Comparison of ENCODE assay signal across 8 cellular contexts in genomic region chr5:172106511-172107356, GRCh38.
DNase-seq lines count a peak whose midpoint lies in the region; ATAC-seq, FAIRE-seq and TF ChIP-seq lines count a peak whose summit lies in the region.

No MANE protein-coding gene starts in this region.

- peaks cover 38% of the 10 kb centered on the region for H3K4me1 ChIP-seq in IMR-90 (ENCODE audit: control insufficient read depth, insufficient read depth, low read length)
- H3K4me1 ChIP-seq in astrocyte (ENCODE audit: insufficient read depth, low read length) = peaks cover 58% of the 10 kb centered on the region
- H3K4me1 ChIP-seq in gastrocnemius medialis = peaks cover 27 to 32% of the 10 kb centered on the region in 2 donors

- WGBS in IMR-90 (ENCODE audit: extremely low coverage in 2 of 2, insufficient read length in 1 of 2), 2 experiments = 25% methylated on average over 19 of the region's 39 CpGs; no CpG with 5 or more reads in 1 of the 2 experiments

- no peak for FAIRE-seq in astrocyte (lab: Jason Lieb, UNC)

- CTCF ChIA-PET in IMR-90 (lab: Yijun Ruan, JAX) = interaction anchor here (1.0 to 1.5 kb wide), 5 partner anchors 82 to 195 kb away, joined by 3 to 4 read pairs (median 4); no protein-coding TSS in a partner anchor

- no peak overlapping the region for H3K4me3 Mint-ChIP-seq in T-helper 1 cell treated with Interleukin-12 subunit alpha and Interleukin-12 subunit beta and Interleukin-4 antibody, amounts not matched to agents 30 μg/mL and 1 μg/mL, for 36 hours
- no peak overlapping the region for H3K4me3 Mint-ChIP-seq in astrocyte (ENCODE audit: unreplicated experiment)

- no peak overlapping the region for H3K56ac ChIP-seq in IMR-90 (ENCODE audit: extremely low read depth, insufficient read depth, low read length)

- peak; percentile 72 for TF ChIP-seq RAD21 in IMR-90 (IDR thresholded peaks at IDR 0.05; ENCODE audit: low read length)

- H3K23ac ChIP-seq in IMR-90 (ENCODE audit: low read depth, low read length) = peak overlapping the region; percentile 88; the same call in 1 of the 2 replicates

- H3K27me3 ChIP-seq in IMR-90 (ENCODE audit: control insufficient read depth, insufficient read depth, low read length) (no peaks in the 10 kb centered on the region), astrocyte (ENCODE audit: insufficient read depth, low read length) (no peaks in the 10 kb centered on the region), gastrocnemius medialis (no peaks in the 10 kb centered on the region)

- H3K4me2 ChIP-seq in IMR-90 (ENCODE audit: low read depth, low read length) (peak overlapping the region; percentile 72), astrocyte (ENCODE audit: low read length) (peak overlapping the region; percentile 82)

- peak overlapping the region; percentile 81; the same call in 1 of the 2 replicates for H3K14ac ChIP-seq in IMR-90 (replicated peaks; ENCODE audit: low read depth, low read length)

- in situ Hi-C loops in IMR-90 (cut with MboI; ENCODE audit: low sequenced_read_pairs) (loop anchor here (10.0 kb wide), 1 partner anchor 178 kb away; the partner anchor contains the start of gene UBTD2), gastrocnemius medialis (cut with MboI; ENCODE audit: low sequenced_read_pairs in 4 of 4) (loop anchor here in 2 of 4 donors (10.0 kb wide), 2 partner anchors 88 to 188 kb away; partner anchors contain the start of gene EFCAB9 (in 1 of the 2))

- peak overlapping the region; percentile 75 for H2AK9ac ChIP-seq in IMR-90 (replicated peaks; ENCODE audit: low read depth, low read length, poor library complexity)

- peaks cover 6 to 61% of the 10 kb centered on the region in 2 experiments; a peak in 3 of 4 replicates for H3K79me1 ChIP-seq in IMR-90 (ENCODE audit: low read depth in 1 of 2, low read length in 2 of 2)

- POLR2A ChIA-PET in IMR-90 (lab: Charles Lee; ENCODE audit: unreplicated experiment) = no interaction called here

- ATAC-seq in IMR-90 (ENCODE audit: low read depth) (peak; percentile 31), gastrocnemius medialis (peak; percentile 52 to 53), GM18870 (IDR thresholded peaks at IDR 0.05; ENCODE audit: unreplicated experiment) (no peak), HG03108 (IDR thresholded peaks at IDR 0.05; ENCODE audit: unreplicated experiment) (no peak)

- H4K20me1 ChIP-seq in IMR-90 (ENCODE audit: insufficient read depth, low read length) (peaks cover 4% of the 10 kb centered on the region; the same call in 1 of the 2 replicates), astrocyte (ENCODE audit: insufficient read depth, low read length) (no peaks in the 10 kb centered on the region)

- peak; percentile 11 for DNase-seq in COLO829 (ENCODE audit: low spot score)
- DNase-seq in IMR-90 = no peak
- no peak for DNase-seq in astrocyte (ENCODE audit: low read depth)
- DNase-seq in hypothalamus (lab: John Stamatoyannopoulos, UW) = peak in 44 of 51 donors; percentile 8 to 75 (median 43)
- DNase-seq in gastrocnemius medialis = no peak

- H3K9ac ChIP-seq in IMR-90 (ENCODE audit: low read depth, low read length) (peak overlapping the region; percentile 18), astrocyte (ENCODE audit: low read length) (peak overlapping the region; percentile 62)

- H3K36me3 Mint-ChIP-seq in T-helper 1 cell treated with Interleukin-12 subunit alpha and Interleukin-12 subunit beta and Interleukin-4 antibody, amounts not matched to agents 30 μg/mL and 1 μg/mL, for 36 hours (ENCODE audit: low read depth) = peaks cover 35% of the 10 kb centered on the region
- H3K36me3 Mint-ChIP-seq in astrocyte (ENCODE audit: low read depth, unreplicated experiment) = peaks cover 7% of the 10 kb centered on the region

- peak overlapping the region; percentile 92 for H3K4ac ChIP-seq in IMR-90 (ENCODE audit: low read depth, low read length)

- peaks cover 43% of the 10 kb centered on the region for H3K4me1 Mint-ChIP-seq in T-helper 1 cell treated with Interleukin-12 subunit alpha and Interleukin-12 subunit beta and Interleukin-4 antibody, amounts not matched to agents 30 μg/mL and 1 μg/mL, for 36 hours (ENCODE audit: low read depth)
- H3K4me1 Mint-ChIP-seq in astrocyte (ENCODE audit: low read depth, unreplicated experiment) = peaks cover 56% of the 10 kb centered on the region

- H2AFZ ChIP-seq in IMR-90 (replicated peaks; ENCODE audit: low read length, poor library complexity) (peak overlapping the region; percentile 7), astrocyte (ENCODE audit: low read depth, low read length) (no peak overlapping the region)

- H3K9me3 Mint-ChIP-seq in T-helper 1 cell treated with Interleukin-12 subunit alpha and Interleukin-12 subunit beta and Interleukin-4 antibody, amounts not matched to agents 30 μg/mL and 1 μg/mL, for 36 hours = no peaks in the 10 kb centered on the region
- H3K9me3 Mint-ChIP-seq in astrocyte (ENCODE audit: unreplicated experiment) = no peaks in the 10 kb centered on the region

- peak overlapping the region; percentile 33 to 88; a peak in 3 of 4 replicates for H4K8ac ChIP-seq in IMR-90 (ENCODE audit: low read depth in 2 of 2, low read length in 2 of 2)

- H2BK5ac ChIP-seq in IMR-90 (ENCODE audit: low read depth, low read length, poor library complexity, severe bottlenecking) = peak overlapping the region; percentile 7

- peak; percentile 77 for TF ChIP-seq CTCF in IMR-90 (conservative IDR thresholded peaks at IDR 0.05; ENCODE audit: low read depth, low read length)
- TF ChIP-seq CTCF in astrocyte (IDR thresholded peaks at IDR 0.05; ENCODE audit: insufficient read depth, low read depth, low read length) = peak; percentile 67
- peak; percentile 60 to 98 (median 87) for TF ChIP-seq CTCF in gastrocnemius medialis (IDR thresholded peaks at IDR 0.05 in 4 of 5, conservative IDR thresholded peaks at IDR 0.05 in 1 of 5)

- no TSS peak for BruUV-seq in IMR-90 (replicated peaks; lab: Mats Ljungman, UMichigan)

- peak overlapping the region; percentile 87 for H2BK120ac ChIP-seq in IMR-90 (ENCODE audit: low read depth, low read length)

- peaks cover 5% of the 10 kb centered on the region for H3K79me2 ChIP-seq in astrocyte (ENCODE audit: insufficient read depth, low read length)

- intact Hi-C loops in IMR-90 (cut with micrococcal nuclease) (loop anchor here (1.0 to 10.0 kb wide), 5 partner anchors 82 to 348 kb away; partner anchors contain the start of genes SH3PXD2B, STK10 and UBTD2), gastrocnemius medialis (cut with DNase I; ENCODE audit: low total_unique reads) (loop anchor here (1.0 kb wide), 2 partner anchors 82 to 187 kb away; partner anchors contain the start of gene STK10)

- no peaks in the 10 kb centered on the region for H3K9me3 ChIP-seq in IMR-90 (ENCODE audit: control insufficient read depth, insufficient read depth, low read length)
- H3K9me3 ChIP-seq in astrocyte (ENCODE audit: insufficient read depth, low read depth, low read length) = no peaks in the 10 kb centered on the region
- H3K9me3 ChIP-seq in gastrocnemius medialis = no peaks in the 10 kb centered on the region

- dilution Hi-C loops in IMR-90 (cut with HindIII; ENCODE audit: low sequenced_read_pairs, unreplicated experiment) = no loop called here

- H3K27me3 Mint-ChIP-seq in T-helper 1 cell treated with Interleukin-12 subunit alpha and Interleukin-12 subunit beta and Interleukin-4 antibody, amounts not matched to agents 30 μg/mL and 1 μg/mL, for 36 hours (ENCODE audit: low read depth) = no peaks in the 10 kb centered on the region
- no peaks in the 10 kb centered on the region for H3K27me3 Mint-ChIP-seq in astrocyte (ENCODE audit: low read depth, unreplicated experiment)

- peaks cover 16% of the 10 kb centered on the region for H3K9me1 ChIP-seq in IMR-90 (ENCODE audit: insufficient read depth, low read length)

- H3K27ac ChIP-seq in IMR-90 (ENCODE audit: insufficient read depth, low read length) = peak overlapping the region; percentile 71; the same call in 1 of the 2 replicates
- H3K27ac ChIP-seq in astrocyte (ENCODE audit: low read depth, low read length) = peak overlapping the region; percentile 56
- no peak overlapping the region for H3K27ac ChIP-seq in gastrocnemius medialis

- peak overlapping the region; percentile 95 for H2AK5ac ChIP-seq in IMR-90 (ENCODE audit: low read depth, low read length)

- TF ChIP-seq POLR2A in IMR-90 (IDR thresholded peaks at IDR 0.05; ENCODE audit: low read depth, low read length) = no peak
- no peak for TF ChIP-seq POLR2A in gastrocnemius medialis (IDR thresholded peaks at IDR 0.05)

- H3K4me3 ChIP-seq in IMR-90 (ENCODE audit: insufficient read depth, low read depth, low read length) (0 out of 2 replicates have a peak overlapping the region, but pooled peaks have one; percentile 14), astrocyte (ENCODE audit: insufficient read depth, low read depth, low read length) (peak overlapping the region; percentile 21), gastrocnemius medialis (peak overlapping the region; percentile 29 to 43 (median 31))

- peaks cover 10% of the 10 kb centered on the region for H3K36me3 ChIP-seq in IMR-90 (ENCODE audit: control insufficient read depth, insufficient read depth, low read length)
- H3K36me3 ChIP-seq in astrocyte (ENCODE audit: insufficient read depth, low read length) = peaks cover 13% of the 10 kb centered on the region
- no peaks in the 10 kb centered on the region for H3K36me3 ChIP-seq in gastrocnemius medialis

- H4K91ac ChIP-seq in IMR-90 (ENCODE audit: insufficient read depth, low read depth, low read length) = peak overlapping the region; percentile 79

- H2BK20ac ChIP-seq in IMR-90 (ENCODE audit: low read depth, low read length) = peak overlapping the region; percentile 57

- H2BK15ac ChIP-seq in IMR-90 (ENCODE audit: low read depth, low read length) = peak overlapping the region; percentile 64; the same call in 2 of the 3 replicates

- peak overlapping the region; percentile 28 for H3K27ac Mint-ChIP-seq in T-helper 1 cell treated with Interleukin-12 subunit alpha and Interleukin-12 subunit beta and Interleukin-4 antibody, amounts not matched to agents 30 μg/mL and 1 μg/mL, for 36 hours
- H3K27ac Mint-ChIP-seq in astrocyte (ENCODE audit: unreplicated experiment) = peak overlapping the region; percentile 78

- H3K18ac ChIP-seq in IMR-90 (ENCODE audit: low read depth, low read length) = peak overlapping the region; percentile 55; the same call in 1 of the 2 replicates

- H4K5ac ChIP-seq in IMR-90 (ENCODE audit: low read depth, low read length) = peak overlapping the region; percentile 90

TF ChIP-seq in IMR-90, 13 proteins besides CTCF, POLR2A, EP300 and RAD21:
- TF ChIP-seq SMC3 (IDR thresholded peaks at IDR 0.05; ENCODE audit: low read depth, low read length) (peak; percentile 60), MXI1 (IDR thresholded peaks at IDR 0.05; ENCODE audit: borderline replicate concordance, low read depth, low read length) (peak; percentile 42; the same call in 1 of the 2 replicates), MAFK (IDR thresholded peaks at IDR 0.05; ENCODE audit: low read depth, low read length) (no peak), CEBPB (IDR thresholded peaks at IDR 0.05; ENCODE audit: low read depth, low read length) (no peak), MAZ (IDR thresholded peaks at IDR 0.05; ENCODE audit: borderline replicate concordance, low read depth, low read length) (peak; percentile 94; the same call in 1 of the 2 replicates)

Comparison
In these comparisons a context has a peak if more than half of its experiments do, and no peak if none do; other contexts are left out.
1. DNase-seq: peak in COLO829 (single experiment) and hypothalamus (44 of 51); none in IMR-90 (single experiment), astrocyte (single experiment) and gastrocnemius medialis (0 of 2).
2. ATAC-seq: peak in IMR-90 (single experiment) and gastrocnemius medialis (2 of 2); none in GM18870 (single experiment) and HG03108 (single experiment).
3. H3K27ac ChIP-seq: peak in IMR-90 (single experiment) and astrocyte (single experiment); none in gastrocnemius medialis (0 of 4).
4. Peak in every context shown above with its lines, with median percentiles within 50 percentile points of each other: H3K4me3 ChIP-seq and CTCF ChIP-seq.